In the genomic region with DNA sequence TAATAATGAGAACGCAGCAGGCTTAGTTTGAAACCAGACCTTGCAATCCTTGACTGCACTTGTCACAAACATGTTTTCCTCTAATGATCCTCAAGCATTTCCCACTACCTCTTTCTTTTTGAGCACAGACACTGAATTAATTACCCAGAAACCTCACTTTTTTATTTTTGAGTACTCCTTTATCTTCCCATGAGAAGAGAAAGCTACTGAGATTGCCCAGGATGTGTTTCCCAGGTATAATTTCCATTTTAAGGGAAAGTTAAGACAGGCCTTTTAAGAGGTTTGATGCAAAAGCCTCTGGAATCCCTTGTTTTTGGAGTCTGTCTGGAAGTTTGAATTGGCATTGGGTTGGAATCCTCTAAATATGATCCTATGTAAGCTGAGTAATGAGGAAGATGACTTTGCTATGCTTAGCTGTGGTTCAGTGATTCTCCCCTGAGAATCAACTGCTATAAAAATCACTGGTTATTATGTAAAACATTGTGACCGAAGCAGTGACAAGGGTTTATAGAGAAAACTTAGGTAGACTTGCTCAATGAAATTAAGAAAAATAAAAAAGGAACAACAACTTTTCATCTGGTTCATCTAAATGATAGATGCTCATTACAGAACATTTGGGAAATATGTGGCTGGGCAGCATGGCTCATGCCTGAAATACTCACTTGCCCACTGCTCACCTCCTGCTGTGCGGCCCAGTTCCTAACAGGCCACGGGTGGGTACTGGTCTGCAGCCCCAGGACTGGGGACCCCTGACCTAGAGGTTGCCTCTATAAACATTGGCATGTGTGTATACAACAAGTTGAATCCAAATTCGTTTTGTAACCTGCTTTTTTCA, we compare ENCODE assay signal across 1 cellular context.
TF ChIP-seq lines count a peak whose summit lies in the region.

No MANE protein-coding gene starts in this region.

TF ChIP-seq in GM23338, 12 proteins besides CTCF, POLR2A, EP300 and RAD21 (continued from another document):
- TF ChIP-seq, protein P1, sequence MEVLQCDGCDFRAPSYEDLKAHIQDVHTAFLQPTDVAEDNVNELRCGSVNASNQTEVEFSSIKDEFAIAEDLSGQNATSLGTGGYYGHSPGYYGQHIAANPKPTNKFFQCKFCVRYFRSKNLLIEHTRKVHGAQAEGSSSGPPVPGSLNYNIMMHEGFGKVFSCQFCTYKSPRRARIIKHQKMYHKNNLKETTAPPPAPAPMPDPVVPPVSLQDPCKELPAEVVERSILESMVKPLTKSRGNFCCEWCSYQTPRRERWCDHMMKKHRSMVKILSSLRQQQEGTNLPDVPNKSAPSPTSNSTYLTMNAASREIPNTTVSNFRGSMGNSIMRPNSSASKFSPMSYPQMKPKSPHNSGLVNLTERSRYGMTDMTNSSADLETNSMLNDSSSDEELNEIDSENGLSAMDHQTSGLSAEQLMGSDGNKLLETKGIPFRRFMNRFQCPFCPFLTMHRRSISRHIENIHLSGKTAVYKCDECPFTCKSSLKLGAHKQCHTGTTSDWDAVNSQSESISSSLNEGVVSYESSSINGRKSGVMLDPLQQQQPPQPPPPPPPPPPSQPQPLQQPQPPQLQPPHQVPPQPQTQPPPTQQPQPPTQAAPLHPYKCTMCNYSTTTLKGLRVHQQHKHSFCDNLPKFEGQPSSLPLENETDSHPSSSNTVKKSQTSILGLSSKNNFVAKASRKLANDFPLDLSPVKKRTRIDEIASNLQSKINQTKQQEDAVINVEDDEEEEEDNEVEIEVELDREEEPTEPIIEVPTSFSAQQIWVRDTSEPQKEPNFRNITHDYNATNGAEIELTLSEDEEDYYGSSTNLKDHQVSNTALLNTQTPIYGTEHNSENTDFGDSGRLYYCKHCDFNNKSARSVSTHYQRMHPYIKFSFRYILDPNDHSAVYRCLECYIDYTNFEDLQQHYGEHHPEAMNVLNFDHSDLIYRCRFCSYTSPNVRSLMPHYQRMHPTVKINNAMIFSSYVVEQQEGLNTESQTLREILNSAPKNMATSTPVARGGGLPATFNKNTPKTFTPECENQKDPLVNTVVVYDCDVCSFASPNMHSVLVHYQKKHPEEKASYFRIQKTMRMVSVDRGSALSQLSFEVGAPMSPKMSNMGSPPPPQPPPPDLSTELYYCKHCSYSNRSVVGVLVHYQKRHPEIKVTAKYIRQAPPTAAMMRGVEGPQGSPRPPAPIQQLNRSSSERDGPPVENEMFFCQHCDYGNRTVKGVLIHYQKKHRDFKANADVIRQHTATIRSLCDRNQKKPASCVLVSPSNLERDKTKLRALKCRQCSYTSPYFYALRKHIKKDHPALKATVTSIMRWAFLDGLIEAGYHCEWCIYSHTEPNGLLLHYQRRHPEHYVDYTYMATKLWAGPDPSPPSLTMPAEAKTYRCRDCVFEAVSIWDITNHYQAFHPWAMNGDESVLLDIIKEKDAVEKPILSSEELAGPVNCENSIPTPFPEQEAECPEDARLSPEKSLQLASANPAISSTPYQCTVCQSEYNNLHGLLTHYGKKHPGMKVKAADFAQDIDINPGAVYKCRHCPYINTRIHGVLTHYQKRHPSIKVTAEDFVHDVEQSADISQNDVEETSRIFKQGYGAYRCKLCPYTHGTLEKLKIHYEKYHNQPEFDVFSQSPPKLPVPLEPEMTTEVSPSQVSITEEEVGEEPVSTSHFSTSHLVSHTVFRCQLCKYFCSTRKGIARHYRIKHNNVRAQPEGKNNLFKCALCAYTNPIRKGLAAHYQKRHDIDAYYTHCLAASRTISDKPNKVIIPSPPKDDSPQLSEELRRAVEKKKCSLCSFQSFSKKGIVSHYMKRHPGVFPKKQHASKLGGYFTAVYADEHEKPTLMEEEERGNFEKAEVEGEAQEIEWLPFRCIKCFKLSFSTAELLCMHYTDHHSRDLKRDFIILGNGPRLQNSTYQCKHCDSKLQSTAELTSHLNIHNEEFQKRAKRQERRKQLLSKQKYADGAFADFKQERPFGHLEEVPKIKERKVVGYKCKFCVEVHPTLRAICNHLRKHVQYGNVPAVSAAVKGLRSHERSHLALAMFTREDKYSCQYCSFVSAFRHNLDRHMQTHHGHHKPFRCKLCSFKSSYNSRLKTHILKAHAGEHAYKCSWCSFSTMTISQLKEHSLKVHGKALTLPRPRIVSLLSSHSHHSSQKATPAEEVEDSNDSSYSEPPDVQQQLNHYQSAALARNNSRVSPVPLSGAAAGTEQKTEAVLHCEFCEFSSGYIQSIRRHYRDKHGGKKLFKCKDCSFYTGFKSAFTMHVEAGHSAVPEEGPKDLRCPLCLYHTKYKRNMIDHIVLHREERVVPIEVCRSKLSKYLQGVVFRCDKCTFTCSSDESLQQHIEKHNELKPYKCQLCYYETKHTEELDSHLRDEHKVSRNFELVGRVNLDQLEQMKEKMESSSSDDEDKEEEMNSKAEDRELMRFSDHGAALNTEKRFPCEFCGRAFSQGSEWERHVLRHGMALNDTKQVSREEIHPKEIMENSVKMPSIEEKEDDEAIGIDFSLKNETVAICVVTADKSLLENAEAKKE (CRISPR knock-in tag; IDR thresholded peaks at IDR 0.05): no peak
